26 cellular contexts compared by ENCODE assay signal in genomic region chr7:49717547-49717946, GRCh38.
"Had no signal": no experiment of that assay in that cellular context is flagged by ENCODE, and none has a peak within 500 bp of the region (broad histone marks: within the 10 kb centered on the region; RNA-seq: fewer than 3 reads in every experiment).

No MANE protein-coding gene starts in this region.

- H3K4me1 ChIP-seq: stomach, suprapubic skin, testis, tibial artery, tibial nerve, upper lobe of left lung, upper lobe of right lung, uterus, vagina had no signal

- H3K36me3 ChIP-seq: stomach, suprapubic skin, thoracic aorta, thyroid gland, tibial artery, tibial nerve, transverse colon, upper lobe of left lung, upper lobe of right lung, uterus, vagina had no signal

- ATAC-seq: stimulated activated effector memory CD8-positive, alpha-beta T cell treated with anti-CD3 and anti-CD28 coated beads, Interleukin-12 subunit alpha, Interleukin-12 subunit beta, amount 100 ng/mL, for 72 hours; stimulated activated memory B cell treated with anti-CD40 and anti-IgM and Interleukin-4, amounts not matched to agents 10 μg/mL and 1 μg/mL and 100 μg/mL, for 72 hours; stimulated activated naive B cell treated with anti-CD40 and anti-IgM and Interleukin-4, amounts not matched to agents 10 μg/mL and 1 μg/mL and 100 μg/mL, for 72 hours; stimulated activated naive CD8-positive, alpha-beta T cell treated with anti-CD3 and anti-CD28 coated beads, Interleukin-15, amount 100 ng/mL, for 72 hours; stimulated activated naive CD8-positive, alpha-beta T cell treated with anti-CD3 and anti-CD28 coated beads, Interleukin-15, Interleukin-2, amounts not matched to agents 100 U/mL and 50 U/mL, for 24 hours; upper lobe of right lung had no signal

- H3K27ac ChIP-seq: stomach, suprapubic skin, testis, thoracic aorta, thyroid gland, tibial artery, tibial nerve, upper lobe of left lung, upper lobe of right lung, uterus, vagina had no signal

- H3K9me3 ChIP-seq: stomach, suprapubic skin, testis, thoracic aorta, thyroid gland, tibial artery, tibial nerve, transverse colon, upper lobe of left lung, upper lobe of right lung, uterus, vagina had no signal

- H3K4me3 ChIP-seq: stomach, suprapubic skin, testis, thoracic aorta, thyroid gland, tibial artery, tibial nerve, transverse colon, upper lobe of left lung, upper lobe of right lung, uterus, vagina had no signal

- H3K27me3 ChIP-seq: stomach, suprapubic skin, testis, thyroid gland, tibial artery, tibial nerve, transverse colon, upper lobe of left lung, upper lobe of right lung, uterus, vagina had no signal

- DNase-seq: stimulated activated CD4-positive, alpha-beta T cell treated with anti-CD3 and anti-CD28 coated beads, Interleukin-2, amount 100 ng/mL, for 48 hours; stimulated activated CD4-positive, alpha-beta T cell treated with anti-CD3 and anti-CD28 coated beads, Interleukin-4, amount 100 ng/mL, for 1 hour; stimulated activated CD4-positive, alpha-beta T cell treated with anti-CD3 and anti-CD28 coated beads, Interleukin-4, amount 100 ng/mL, for 24 hours; stimulated activated CD4-positive, alpha-beta T cell treated with anti-CD3 and anti-CD28 coated beads, Interleukin-4, amount 100 ng/mL, for 4 hours; stimulated activated CD8-positive, alpha-beta memory T cell treated with anti-CD3 and anti-CD28 coated beads, Interleukin-4, amount 100 ng/mL, for 48 hours; stimulated activated naive B cell treated with anti-CD40 and anti-IgM and Interleukin-4, amounts not matched to agents 10 μg/mL and 1 μg/mL and 100 μg/mL, for 72 hours; stimulated activated naive CD4-positive, alpha-beta T cell; stimulated activated naive CD4-positive, alpha-beta T cell treated with Interleukin-2 at 50 U/mL for 16 hours; stimulated activated naive CD8-positive, alpha-beta T cell treated with anti-CD3 and anti-CD28 coated beads, Interleukin-15, amount 100 ng/mL, for 72 hours; stimulated activated naive CD8-positive, alpha-beta T cell treated with anti-CD3 and anti-CD28 coated beads, Interleukin-15, Interleukin-2, amounts not matched to agents 100 U/mL and 50 U/mL, for 24 hours; stomach; substantia nigra; testis; thyroid gland; tibial artery; transverse colon; trophoblast cell; upper lobe of left lung; upper lobe of right lung; uterus had no signal
